ENCODE assay signal across 33 cellular contexts in the genomic region with DNA sequence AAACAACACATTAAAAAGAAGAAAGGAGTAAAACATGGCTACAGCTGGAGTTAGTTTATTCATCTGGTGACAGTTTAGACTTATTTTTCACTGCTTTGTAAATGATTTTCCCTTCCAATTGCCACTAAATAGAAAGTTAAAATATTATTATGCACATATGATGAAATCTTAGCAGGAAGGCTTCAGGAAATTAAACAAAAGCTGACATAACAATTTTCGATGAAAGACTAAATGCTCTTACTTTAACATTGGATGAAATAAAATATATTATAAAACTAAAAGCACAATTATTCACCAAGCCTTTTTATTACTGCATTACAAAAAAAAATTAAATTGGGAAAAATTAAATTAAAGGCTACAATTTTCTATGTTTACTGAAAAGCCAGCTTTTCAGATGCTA.
"Had no signal": no experiment of that assay in that cellular context is flagged by ENCODE, and none has a peak within 500 bp of the region (broad histone marks: within the 10 kb centered on the region; RNA-seq: fewer than 3 reads in every experiment).

No MANE protein-coding gene starts in this region.

- H3K4me1 ChIP-seq: adrenal gland, body of pancreas, breast epithelium had no signal

- H3K27ac ChIP-seq: adrenal gland, body of pancreas, brain microvascular endothelial cell, breast epithelium, VCaP had no signal

- H3K9me3 ChIP-seq: adrenal gland, body of pancreas, breast epithelium had no signal

- FAIRE-seq: astrocyte, TTC549 had no signal

- H3K27me3 ChIP-seq: adrenal gland, body of pancreas, brain microvascular endothelial cell, breast epithelium had no signal

- H3K4me3 ChIP-seq: adrenal gland, body of pancreas, breast epithelium had no signal

- DNase-seq: activated B cell treated with CpG ODN at 0.5 μM for 24 hours; activated CD4-positive, alpha-beta memory T cell treated with anti-CD3 and anti-CD28 coated beads for 36 hours; activated CD4-positive, alpha-beta T cell treated with anti-CD3 and anti-CD28 coated beads for 4 hours; activated CD4-positive, alpha-beta T cell treated with anti-CD3 and anti-CD28 coated beads, Interleukin-2, amount 10 ng/mL, durations not matched to agents 24 days and 14 days; activated CD4-positive, alpha-beta T cell treated with anti-CD3 and anti-CD28 coated beads, Interleukin-2, amount 50 U/mL, for 1 hour; activated CD4-positive, alpha-beta T cell treated with anti-CD3 and anti-CD28 coated beads, Interleukin-2, amount 50 U/mL, for 4 hours; activated CD4-positive, CD25-positive, alpha-beta regulatory T cell treated with anti-CD3 and anti-CD28 coated beads, Interleukin-2, amount 50 U/mL, for 72 hours; activated CD8-positive, alpha-beta memory T cell treated with anti-CD3 and anti-CD28 coated beads, Interleukin-2, amount 50 U/mL, for 4 hours; activated CD8-positive, alpha-beta T cell treated with anti-CD3 and anti-CD28 coated beads for 36 hours; activated effector memory CD4-positive, alpha-beta T cell treated with anti-CD3 and anti-CD28 coated beads, Interleukin-2, amount 50 U/mL, for 16 hours; activated gamma-delta T cell treated with Interleukin-2 at 50 U/mL for 16 hours; activated naive CD4-positive, alpha-beta T cell; activated naive CD4-positive, alpha-beta T cell treated with anti-CD3 and anti-CD28 coated beads for 36 hours; activated naive CD4-positive, alpha-beta T cell treated with anti-CD3 and anti-CD28 coated beads, Interleukin-2, amount 50 U/mL, for 16 hours; activated naive CD8-positive, alpha-beta T cell treated with anti-CD3 and anti-CD28 coated beads for 36 hours; activated T-cell treated with anti-CD3 and anti-CD28 coated beads for 4 hours; activated T-cell treated with anti-CD3 and anti-CD28 coated beads, Interleukin-2, amount 50 U/mL, for 1 hour; activated T-cell treated with anti-CD3 and anti-CD28 coated beads, Interleukin-2, amount 50 U/mL, for 4 hours; activated T-cell treated with anti-CD3 and anti-CD28 coated beads, Interleukin-2, amount 50 U/mL, for 72 hours; adrenal gland; amniotic stem cell; aorta; body of pancreas; brain microvascular endothelial cell; central memory CD4-positive, alpha-beta T cell; T-helper 2 cell; T-helper 9 cell had no signal

- H3K36me3 ChIP-seq: adrenal gland, brain microvascular endothelial cell, breast epithelium had no signal

- ATAC-seq: activated CD8-positive, alpha-beta T cell treated with anti-CD3 and anti-CD28 coated beads for 36 hours; activated naive CD4-positive, alpha-beta T cell treated with anti-CD3 and anti-CD28 coated beads, Interleukin-2, amount 50 U/mL, for 72 hours; activated T-cell treated with anti-CD3 and anti-CD28 coated beads, Interleukin-2, amount 50 U/mL, for 4 hours; activated T-cell treated with anti-CD3 and anti-CD28 coated beads, Interleukin-2, amount 50 U/mL, for 72 hours; activated T-helper 17 cell treated with anti-CD3 and anti-CD28 coated beads, Interleukin-2, amount 50 U/mL, for 72 hours; body of pancreas had no signal
